ENCODE assay signal across 7 cellular contexts in the genomic region with DNA sequence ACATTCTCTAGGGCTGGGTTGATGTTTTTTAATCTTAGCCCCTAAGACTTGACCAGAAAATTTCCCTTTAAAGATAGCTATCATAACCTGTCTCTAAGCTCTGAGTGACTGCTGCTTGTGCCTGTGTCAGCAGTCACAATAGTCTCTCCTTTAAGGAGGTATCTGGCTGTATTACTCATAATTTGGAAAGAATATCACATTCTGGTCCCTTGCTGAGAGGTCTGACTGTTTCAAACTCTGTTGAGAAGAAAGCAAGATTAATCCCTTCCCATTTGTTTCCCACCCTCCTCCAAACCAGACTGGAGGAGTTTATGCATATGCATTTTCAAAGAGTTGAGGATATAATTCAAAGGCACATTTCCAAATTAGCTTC. TPM values are rescaled to one million over a fixed set of nuclear protein-coding genes. Genes with fewer than 3 reads are reported as not detected.
DNase-seq lines count a peak whose midpoint lies in the region; ATAC-seq and TF ChIP-seq lines count a peak whose summit lies in the region.

No MANE protein-coding gene starts in this region.

- DNase-seq in HFF-Myc (ENCODE audit: extremely low read depth, low read depth), result no peak
- no peak for DNase-seq in WTC11 (ENCODE audit: low spot score)
- peak; percentile 54 for DNase-seq in superior temporal gyrus (ENCODE audit: extremely low spot score)
- DNase-seq in GM19240 (ENCODE audit: insufficient read length, low spot score), result no peak
- DNase-seq in caudate nucleus (lab: John Stamatoyannopoulos, UW), result no peak

- CTCF ChIA-PET in WTC11 (lab: Charles Lee), result interaction anchor here (0.7 to 3.3 kb wide), 24 partner anchors 9 to 1982 kb away, joined by 3 to 28 read pairs (median 4); no protein-coding TSS in a partner anchor

- H3K9me3 Mint-ChIP-seq in WTC11, result no peaks in the 10 kb centered on the region

- no peak overlapping the region for H3K27ac Mint-ChIP-seq in WTC11

- H3K4me3 ChIP-seq in HFF-Myc (replicated peaks; ENCODE audit: low read depth, low read length) (peak overlapping the region; percentile 49), iPS-15b (ENCODE audit: low read depth, low read length) (peak overlapping the region; percentile 72)

- H3K36me3 ChIP-seq in iPS-15b (ENCODE audit: control insufficient read depth, insufficient read depth, low read length), result no peaks in the 10 kb centered on the region

- TF ChIP-seq CTCF in HFF-Myc (IDR thresholded peaks at IDR 0.05; ENCODE audit: low read depth, low read length, missing control alignments), result no peak
- TF ChIP-seq CTCF in WTC11 (IDR thresholded peaks at IDR 0.05), result no peak

- H3K9me3 ChIP-seq in iPS-15b (ENCODE audit: control insufficient read depth, insufficient read depth, low read length), result no peaks in the 10 kb centered on the region

- H3K27ac ChIP-seq in caudate nucleus (ENCODE audit: low read depth, low read length), result no peak overlapping the region

- peaks cover 3% of the 10 kb centered on the region for H3K4me1 ChIP-seq in iPS-15b (ENCODE audit: control insufficient read depth, insufficient read depth, low read length)

- peaks cover 4% of the 10 kb centered on the region for H3K27me3 ChIP-seq in iPS-15b (ENCODE audit: control insufficient read depth, insufficient read depth, low read length)

- no peak overlapping the region for H3K9ac ChIP-seq in iPS-15b (ENCODE audit: low read depth, low read length)

- peaks cover 31% of the 10 kb centered on the region for H3K4me1 Mint-ChIP-seq in WTC11

- peaks cover 9% of the 10 kb centered on the region for H3K27me3 Mint-ChIP-seq in WTC11 (ENCODE audit: low read depth)

- no peaks in the 10 kb centered on the region for H3K36me3 Mint-ChIP-seq in WTC11

- ATAC-seq in WTC11, result no peak
- ATAC-seq in GM21576 (IDR thresholded peaks at IDR 0.05; ENCODE audit: unreplicated experiment), result no peak

- peak overlapping the region; percentile 69 for H3K4me3 Mint-ChIP-seq in WTC11

- POLR2A ChIA-PET in WTC11 (lab: Charles Lee), result no interaction called here

TF ChIP-seq in WTC11, 78 proteins besides CTCF, POLR2A, EP300 and RAD21:
- no peak for TF ChIP-seq FOXK1 (CRISPR knock-in tag; IDR thresholded peaks at IDR 0.05)
- TF ChIP-seq, protein P1, sequence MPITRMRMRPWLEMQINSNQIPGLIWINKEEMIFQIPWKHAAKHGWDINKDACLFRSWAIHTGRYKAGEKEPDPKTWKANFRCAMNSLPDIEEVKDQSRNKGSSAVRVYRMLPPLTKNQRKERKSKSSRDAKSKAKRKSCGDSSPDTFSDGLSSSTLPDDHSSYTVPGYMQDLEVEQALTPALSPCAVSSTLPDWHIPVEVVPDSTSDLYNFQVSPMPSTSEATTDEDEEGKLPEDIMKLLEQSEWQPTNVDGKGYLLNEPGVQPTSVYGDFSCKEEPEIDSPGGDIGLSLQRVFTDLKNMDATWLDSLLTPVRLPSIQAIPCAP (CRISPR knock-in tag; IDR thresholded peaks at IDR 0.05), result no peak
- TF ChIP-seq ZNF138 (CRISPR knock-in tag; conservative IDR thresholded peaks at IDR 0.05), result no peak
- TF ChIP-seq, protein P2, sequence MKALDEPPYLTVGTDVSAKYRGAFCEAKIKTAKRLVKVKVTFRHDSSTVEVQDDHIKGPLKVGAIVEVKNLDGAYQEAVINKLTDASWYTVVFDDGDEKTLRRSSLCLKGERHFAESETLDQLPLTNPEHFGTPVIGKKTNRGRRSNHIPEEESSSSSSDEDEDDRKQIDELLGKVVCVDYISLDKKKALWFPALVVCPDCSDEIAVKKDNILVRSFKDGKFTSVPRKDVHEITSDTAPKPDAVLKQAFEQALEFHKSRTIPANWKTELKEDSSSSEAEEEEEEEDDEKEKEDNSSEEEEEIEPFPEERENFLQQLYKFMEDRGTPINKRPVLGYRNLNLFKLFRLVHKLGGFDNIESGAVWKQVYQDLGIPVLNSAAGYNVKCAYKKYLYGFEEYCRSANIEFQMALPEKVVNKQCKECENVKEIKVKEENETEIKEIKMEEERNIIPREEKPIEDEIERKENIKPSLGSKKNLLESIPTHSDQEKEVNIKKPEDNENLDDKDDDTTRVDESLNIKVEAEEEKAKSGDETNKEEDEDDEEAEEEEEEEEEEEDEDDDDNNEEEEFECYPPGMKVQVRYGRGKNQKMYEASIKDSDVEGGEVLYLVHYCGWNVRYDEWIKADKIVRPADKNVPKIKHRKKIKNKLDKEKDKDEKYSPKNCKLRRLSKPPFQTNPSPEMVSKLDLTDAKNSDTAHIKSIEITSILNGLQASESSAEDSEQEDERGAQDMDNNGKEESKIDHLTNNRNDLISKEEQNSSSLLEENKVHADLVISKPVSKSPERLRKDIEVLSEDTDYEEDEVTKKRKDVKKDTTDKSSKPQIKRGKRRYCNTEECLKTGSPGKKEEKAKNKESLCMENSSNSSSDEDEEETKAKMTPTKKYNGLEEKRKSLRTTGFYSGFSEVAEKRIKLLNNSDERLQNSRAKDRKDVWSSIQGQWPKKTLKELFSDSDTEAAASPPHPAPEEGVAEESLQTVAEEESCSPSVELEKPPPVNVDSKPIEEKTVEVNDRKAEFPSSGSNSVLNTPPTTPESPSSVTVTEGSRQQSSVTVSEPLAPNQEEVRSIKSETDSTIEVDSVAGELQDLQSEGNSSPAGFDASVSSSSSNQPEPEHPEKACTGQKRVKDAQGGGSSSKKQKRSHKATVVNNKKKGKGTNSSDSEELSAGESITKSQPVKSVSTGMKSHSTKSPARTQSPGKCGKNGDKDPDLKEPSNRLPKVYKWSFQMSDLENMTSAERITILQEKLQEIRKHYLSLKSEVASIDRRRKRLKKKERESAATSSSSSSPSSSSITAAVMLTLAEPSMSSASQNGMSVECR (CRISPR knock-in tag; IDR thresholded peaks at IDR 0.05; ENCODE audit: borderline replicate concordance), result no peak
- TF ChIP-seq, protein P3, sequence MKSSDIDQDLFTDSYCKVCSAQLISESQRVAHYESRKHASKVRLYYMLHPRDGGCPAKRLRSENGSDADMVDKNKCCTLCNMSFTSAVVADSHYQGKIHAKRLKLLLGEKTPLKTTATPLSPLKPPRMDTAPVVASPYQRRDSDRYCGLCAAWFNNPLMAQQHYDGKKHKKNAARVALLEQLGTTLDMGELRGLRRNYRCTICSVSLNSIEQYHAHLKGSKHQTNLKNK (CRISPR knock-in tag; IDR thresholded peaks at IDR 0.05), result no peak
- TF ChIP-seq, protein P4, sequence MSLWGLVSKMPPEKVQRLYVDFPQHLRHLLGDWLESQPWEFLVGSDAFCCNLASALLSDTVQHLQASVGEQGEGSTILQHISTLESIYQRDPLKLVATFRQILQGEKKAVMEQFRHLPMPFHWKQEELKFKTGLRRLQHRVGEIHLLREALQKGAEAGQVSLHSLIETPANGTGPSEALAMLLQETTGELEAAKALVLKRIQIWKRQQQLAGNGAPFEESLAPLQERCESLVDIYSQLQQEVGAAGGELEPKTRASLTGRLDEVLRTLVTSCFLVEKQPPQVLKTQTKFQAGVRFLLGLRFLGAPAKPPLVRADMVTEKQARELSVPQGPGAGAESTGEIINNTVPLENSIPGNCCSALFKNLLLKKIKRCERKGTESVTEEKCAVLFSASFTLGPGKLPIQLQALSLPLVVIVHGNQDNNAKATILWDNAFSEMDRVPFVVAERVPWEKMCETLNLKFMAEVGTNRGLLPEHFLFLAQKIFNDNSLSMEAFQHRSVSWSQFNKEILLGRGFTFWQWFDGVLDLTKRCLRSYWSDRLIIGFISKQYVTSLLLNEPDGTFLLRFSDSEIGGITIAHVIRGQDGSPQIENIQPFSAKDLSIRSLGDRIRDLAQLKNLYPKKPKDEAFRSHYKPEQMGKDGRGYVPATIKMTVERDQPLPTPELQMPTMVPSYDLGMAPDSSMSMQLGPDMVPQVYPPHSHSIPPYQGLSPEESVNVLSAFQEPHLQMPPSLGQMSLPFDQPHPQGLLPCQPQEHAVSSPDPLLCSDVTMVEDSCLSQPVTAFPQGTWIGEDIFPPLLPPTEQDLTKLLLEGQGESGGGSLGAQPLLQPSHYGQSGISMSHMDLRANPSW (CRISPR knock-in tag; conservative IDR thresholded peaks at IDR 0.05; ENCODE audit: low read depth), result no peak
- TF ChIP-seq ZNF121 (CRISPR knock-in tag; IDR thresholded peaks at IDR 0.05), result no peak
- no peak for TF ChIP-seq RORB (CRISPR knock-in tag; IDR thresholded peaks at IDR 0.05)
- no peak for TF ChIP-seq SMAD4 (CRISPR knock-in tag; IDR thresholded peaks at IDR 0.05)
- TF ChIP-seq, protein P5, sequence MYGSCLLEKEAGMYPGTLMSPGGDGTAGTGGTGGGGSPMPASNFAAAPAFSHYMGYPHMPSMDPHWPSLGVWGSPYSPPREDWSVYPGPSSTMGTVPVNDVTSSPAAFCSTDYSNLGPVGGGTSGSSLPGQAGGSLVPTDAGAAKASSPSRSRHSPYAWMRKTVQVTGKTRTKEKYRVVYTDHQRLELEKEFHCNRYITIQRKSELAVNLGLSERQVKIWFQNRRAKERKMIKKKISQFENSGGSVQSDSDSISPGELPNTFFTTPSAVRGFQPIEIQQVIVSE (CRISPR knock-in tag; IDR thresholded peaks at IDR 0.05; ENCODE audit: borderline replicate concordance), result no peak
- TF ChIP-seq PRRX2 (CRISPR knock-in tag; IDR thresholded peaks at IDR 0.05), result no peak
- no peak for TF ChIP-seq SMAD3 (CRISPR knock-in tag; IDR thresholded peaks at IDR 0.05; ENCODE audit: borderline replicate concordance)
- no peak for TF ChIP-seq MXD4 (CRISPR knock-in tag; IDR thresholded peaks at IDR 0.05; ENCODE audit: borderline replicate concordance)

RNA-seq across cellular contexts. Expression of a gene that starts 2.3 kb away (rescaled TPM):
- total RNA-seq in WTC11 (2021), result not detected in 3 replicates
